ENCODE assay signal across 24 cellular contexts in genomic region chr15:94587071-94587470, GRCh38.
"Had no signal": no experiment of that assay in that cellular context is flagged by ENCODE, and none has a peak within 500 bp of the region (broad histone marks: within the 10 kb centered on the region; RNA-seq: fewer than 3 reads in every experiment).

No MANE protein-coding gene starts in this region.

- H3K36me3 ChIP-seq: lower lobe of right lung, ovary, prostate gland, sigmoid colon, spleen, suprapubic skin, thoracic aorta, tibial artery, upper lobe of right lung had no signal

- ATAC-seq: left lobe of liver; naive thymus-derived CD8-positive, alpha-beta T cell; stimulated activated effector memory CD8-positive, alpha-beta T cell treated with anti-CD3 and anti-CD28 coated beads, Interleukin-12 subunit alpha, Interleukin-12 subunit beta, amount 100 ng/mL, for 72 hours; upper lobe of right lung had no signal

- H3K27ac Mint-ChIP-seq: nephron progenitor cell; stimulated activated effector memory CD8-positive, alpha-beta T cell treated with anti-CD3 and anti-CD28 coated beads, Interleukin-12 subunit alpha, Interleukin-12 subunit beta, amount 100 ng/mL, for 72 hours; stimulated activated naive CD8-positive, alpha-beta T cell treated with anti-CD3 and anti-CD28 coated beads, Interleukin-15, Interleukin-2, amounts not matched to agents 100 ng/mL and 50 ng/mL, for 24 hours had no signal

- DNase-seq: head of caudate nucleus; hippocampal formation; kidney glomerular epithelial cell; left cardiac atrium; lower lobe of right lung; mammary epithelial cell; naive thymus-derived CD8-positive, alpha-beta T cell; nephron progenitor cell; ovary; right cardiac atrium; sigmoid colon; small intestine; spleen; stimulated activated CD4-positive, alpha-beta T cell treated with anti-CD3 and anti-CD28 coated beads, Interleukin-4, amount 100 ng/mL, for 24 hours; stimulated activated naive CD4-positive, alpha-beta T cell; tibial artery; trophoblast cell; upper lobe of right lung had no signal

- H3K27me3 ChIP-seq: ovary, sigmoid colon, tibial artery, upper lobe of right lung had no signal

- H3K9me3 ChIP-seq: lower lobe of right lung, ovary, prostate gland, sigmoid colon, spleen, suprapubic skin, thoracic aorta, tibial artery, upper lobe of right lung had no signal

- H3K4me3 ChIP-seq: lower lobe of right lung, ovary, prostate gland, sigmoid colon, spleen, suprapubic skin, thoracic aorta, tibial artery, upper lobe of right lung had no signal

- H3K4me3 Mint-ChIP-seq: naive thymus-derived CD8-positive, alpha-beta T cell; nephron progenitor cell; stimulated activated effector memory CD8-positive, alpha-beta T cell treated with anti-CD3 and anti-CD28 coated beads, Interleukin-12 subunit alpha, Interleukin-12 subunit beta, amount 100 ng/mL, for 72 hours; stimulated activated naive CD8-positive, alpha-beta T cell treated with anti-CD3 and anti-CD28 coated beads, Interleukin-15, Interleukin-2, amounts not matched to agents 100 ng/mL and 50 ng/mL, for 24 hours had no signal

- H3K9me3 Mint-ChIP-seq: nephron progenitor cell; stimulated activated effector memory CD8-positive, alpha-beta T cell treated with anti-CD3 and anti-CD28 coated beads, Interleukin-12 subunit alpha, Interleukin-12 subunit beta, amount 100 ng/mL, for 72 hours; stimulated activated naive CD8-positive, alpha-beta T cell treated with anti-CD3 and anti-CD28 coated beads, Interleukin-15, Interleukin-2, amounts not matched to agents 100 ng/mL and 50 ng/mL, for 24 hours had no signal

- H3K27ac ChIP-seq: lower lobe of right lung, ovary, prostate gland, sigmoid colon, spleen, suprapubic skin, thoracic aorta, tibial artery, upper lobe of right lung had no signal

- H3K4me1 ChIP-seq: lower lobe of right lung, prostate gland, sigmoid colon, suprapubic skin, tibial artery had no signal

- H3K36me3 Mint-ChIP-seq: naive thymus-derived CD8-positive, alpha-beta T cell; stimulated activated effector memory CD8-positive, alpha-beta T cell treated with anti-CD3 and anti-CD28 coated beads, Interleukin-12 subunit alpha, Interleukin-12 subunit beta, amount 100 ng/mL, for 72 hours had no signal
